In genomic region chr6:89454300-89454699, GRCh38 we compare ENCODE assay signal across 16 cellular contexts. TPM values are rescaled to one million over a fixed set of nuclear protein-coding genes. Genes with fewer than 3 reads are reported as not detected.
DNase-seq lines count a peak whose midpoint lies in the region; ATAC-seq, FAIRE-seq and TF ChIP-seq lines count a peak whose summit lies in the region.
"Had no signal": no experiment of that assay in that cellular context is flagged by ENCODE, and none has a peak within 500 bp of the region (broad histone marks: within the 10 kb centered on the region; RNA-seq: fewer than 3 reads in every experiment).

No MANE protein-coding gene starts in this region.

- H3K79me2 ChIP-seq in Karpas-422 (ENCODE audit: low read length) (no peaks in the 10 kb centered on the region), SK-N-SH (ENCODE audit: insufficient read depth) (no peaks in the 10 kb centered on the region)

- no peak for TF ChIP-seq CTCF in SK-N-SH (IDR thresholded peaks at IDR 0.05)

- POLR2A ChIA-PET in SK-N-SH (lab: Yijun Ruan, JAX) = no interaction called here

- H3K9ac ChIP-seq in Karpas-422 (ENCODE audit: low read length) (no peak overlapping the region), SK-N-SH (no peak overlapping the region)

- CTCF ChIA-PET in SK-N-SH (lab: Yijun Ruan, JAX) = interaction anchor here (0.8 to 1.0 kb wide), 2 partner anchors 9 to 13 kb away, joined by 3 read pairs; no protein-coding TSS in a partner anchor

- WGBS in SK-N-SH (ENCODE audit: low lambda C conversion rate) = 69% methylated on average over 2 of the region's 2 CpGs

- no peak for TF ChIP-seq RAD21 in SK-N-SH (IDR thresholded peaks at IDR 0.05; ENCODE audit: low read length)

- H3K9me3 ChIP-seq in Karpas-422 (ENCODE audit: low read length) = no peaks in the 10 kb centered on the region
- H3K9me3 ChIP-seq in SK-N-SH = no peaks in the 10 kb centered on the region
- H3K9me3 ChIP-seq: BE2C had no signal

- H3F3A ChIP-seq in SK-N-SH (replicated peaks; ENCODE audit: insufficient read depth) = no peaks in the 10 kb centered on the region

- no peak overlapping the region for H3K27ac ChIP-seq in Karpas-422 (ENCODE audit: low read length)
- H3K27ac ChIP-seq in SK-N-SH (ENCODE audit: low read depth in 2 of 2, low read length in 1 of 2) = no peak overlapping the region
- H3K27ac ChIP-seq: C4-2B had no signal

- H3K36me3 ChIP-seq in Karpas-422 (ENCODE audit: insufficient read depth, low read length) (no peaks in the 10 kb centered on the region), SK-N-SH (replicated peaks in 1 of 2; ENCODE audit: control insufficient read depth in 1 of 2, insufficient read depth in 2 of 2, low read length in 1 of 2) (no peaks in the 10 kb centered on the region)
- H3K36me3 ChIP-seq: BE2C had no signal

- no peak for FAIRE-seq in GM19239 (lab: Jason Lieb, UNC)
- FAIRE-seq: A204.1 had no signal

- H2AFZ ChIP-seq in Karpas-422 (ENCODE audit: low read length) (no peak overlapping the region), SK-N-SH (ENCODE audit: low read depth) (no peak overlapping the region)
- H2AFZ ChIP-seq: GM23338 had no signal

- peak; percentile 49 for DNase-seq in Karpas-422
- DNase-seq in SK-N-SH = peak; percentile 27
- DNase-seq in dermis blood vessel endothelial cell = peak; percentile 7
- peak; percentile 9 for DNase-seq in germinal center (ENCODE audit: low spot score)
- DNase-seq in NCI-H1092 treated with DMSO at 0.1 percent for 48 hours (lab: John Stamatoyannopoulos, UW) = no peak
- DNase-seq in GM19239 (ENCODE audit: insufficient read length, low spot score) = no peak
- no peak for DNase-seq in foreskin melanocyte
- DNase-seq: BE2C; CD4-positive, alpha-beta memory T cell; DND-41; GDM1; H7 had no signal

- H3K4me3 ChIP-seq in Karpas-422 (ENCODE audit: low read length) (no peak overlapping the region), SK-N-SH (ENCODE audit: low read depth in 2 of 2, low read length in 1 of 2) (no peak overlapping the region)
- H3K4me3 ChIP-seq: GM23338 had no signal

- H3K4me1 ChIP-seq in Karpas-422 (ENCODE audit: low read length) = no peaks in the 10 kb centered on the region
- H3K4me1 ChIP-seq in SK-N-SH (ENCODE audit: control insufficient read depth in 1 of 2, insufficient read depth in 2 of 2, low read depth in 1 of 2, low read length in 1 of 2) = 0 out of 4 replicates have a peak, but pooled peaks cover 0 to 3% of the 10 kb centered on the region in 2 experiments
- H3K4me1 ChIP-seq: BE2C had no signal

- ATAC-seq in GM18502 (IDR thresholded peaks at IDR 0.05; ENCODE audit: poor library complexity, unreplicated experiment) = no peak
- ATAC-seq: GM23338 had no signal

- no peak for TF ChIP-seq EP300 in SK-N-SH (IDR thresholded peaks at IDR 0.05; ENCODE audit: borderline replicate concordance in 1 of 2, low read depth in 1 of 2, low read length in 1 of 2)

- H3K9me2 ChIP-seq in Karpas-422 (replicated peaks; ENCODE audit: insufficient read depth, low read length) (peaks cover 3% of the 10 kb centered on the region; the same call in 1 of the 2 replicates), SK-N-SH (no peaks in the 10 kb centered on the region)

- H4K20me1 ChIP-seq in Karpas-422 (ENCODE audit: insufficient read depth, low read depth, low read length) (no peaks in the 10 kb centered on the region), SK-N-SH (ENCODE audit: insufficient read depth) (no peaks in the 10 kb centered on the region)

- H3K27me3 ChIP-seq in Karpas-422 (ENCODE audit: low read length) (no peaks in the 10 kb centered on the region), SK-N-SH (ENCODE audit: insufficient read depth) (no peaks in the 10 kb centered on the region)
- H3K27me3 ChIP-seq: BE2C had no signal

- H3K4me2 ChIP-seq in Karpas-422 (ENCODE audit: low read depth, low read length, poor library complexity, severe bottlenecking) (no peak overlapping the region), SK-N-SH (no peak overlapping the region)
- H3K4me2 ChIP-seq: GM23338 had no signal

TF ChIP-seq in SK-N-SH, 30 proteins besides CTCF, POLR2A, EP300 and RAD21:
- TF ChIP-seq ZBTB33 (IDR thresholded peaks at IDR 0.05; ENCODE audit: borderline replicate concordance, low read depth) (no peak), RFX5 (IDR thresholded peaks at IDR 0.05; ENCODE audit: low read length) (peak; percentile 94)

RNA-seq across cellular contexts. Expression of gene ANKRD6, which starts 21.3 kb away (rescaled TPM):
- not detected in 2 replicates for total RNA-seq in Karpas-422 (2014; rRNA removed; shearing (Covaris generic); ENCODE audit: low replicate concordance)
- polyA plus RNA-seq in SK-N-SH (2012; rRNA removed) = 2.0 and 2.6 TPM in 2 replicates
- polyA plus RNA-seq in SK-N-SH (2012; cell fraction: cytosol; rRNA removed) = 1.2 and 1.8 TPM in 2 replicates
- 7.1 and 7.2 TPM in 2 replicates for polyA plus RNA-seq in SK-N-SH (2012; cell fraction: nucleus; rRNA removed)
- total RNA-seq in dermis blood vessel endothelial cell = 12.1 and 13.6 TPM in 2 replicates

RNA-seq across cellular contexts. Expression of gene RRAGD, which starts 42.2 kb away (rescaled TPM):
- total RNA-seq in Karpas-422 (2014; rRNA removed; shearing (Covaris generic); ENCODE audit: low replicate concordance) = 0.41 and 0.65 TPM in 2 replicates
- polyA plus RNA-seq in SK-N-SH (2012; rRNA removed) = 0.05 and 0.07 TPM in 2 replicates
- 0.09 and 0.28 TPM in 2 replicates for polyA plus RNA-seq in SK-N-SH (2012; cell fraction: cytosol; rRNA removed)
- 0.01 and 0.02 TPM in 2 replicates for polyA plus RNA-seq in SK-N-SH (2012; cell fraction: nucleus; rRNA removed)
- 0.51 and 1.2 TPM in 2 replicates for total RNA-seq in dermis blood vessel endothelial cell

Comparison
In these comparisons a context has a peak if more than half of its experiments do, and no peak if none do; other contexts are left out.
1. DNase-seq: peak in Karpas-422 (single experiment), SK-N-SH (single experiment), dermis blood vessel endothelial cell (single experiment) and germinal center (single experiment); none in NCI-H1092 treated with DMSO at 0.1 percent for 48 hours (single experiment), GM19239 (single experiment) and foreskin melanocyte (single experiment).
2. RNA of gene ANKRD6, which starts 21.3 kb away (total RNA-seq): 12.1 to 13.6 TPM in dermis blood vessel endothelial cell; not detected in Karpas-422; every median in the first group is over 10 times any median in the second.